ENCODE assay signal across 24 cellular contexts in genomic region chr5:37902323-37902722, GRCh38.
"Had no signal": no experiment of that assay in that cellular context is flagged by ENCODE, and none has a peak within 500 bp of the region (broad histone marks: within the 10 kb centered on the region; RNA-seq: fewer than 3 reads in every experiment).

No MANE protein-coding gene starts in this region.

- H3K4me1 Mint-ChIP-seq: endodermal cell had no signal

- H3K27ac Mint-ChIP-seq: dendritic cell treated with granulocyte-macrophage colony-stimulating factor and Interleukin-4, amounts not matched to agents 40 ng/mL and 50 ng/mL, for 4 days; endodermal cell had no signal

- H3K9me3 Mint-ChIP-seq: endodermal cell had no signal

- H3K27ac ChIP-seq: colonic mucosa, coronary artery, dorsolateral prefrontal cortex, epithelial cell of prostate, esophagus muscularis mucosa, esophagus squamous epithelium, foreskin keratinocyte, gastroesophageal sphincter, heart left ventricle, heart right ventricle had no signal

- DNase-seq: colonic mucosa; cortex of kidney; dermis blood vessel endothelial cell; dorsolateral prefrontal cortex; effector CD4-positive, alpha-beta T cell; effector CD8-positive, alpha-beta T cell; effector memory CD4-positive, alpha-beta T cell; effector memory CD8-positive, alpha-beta T cell; endodermal cell; erythroblast; esophagus squamous epithelium; foreskin fibroblast; foreskin keratinocyte; foreskin melanocyte; glutamatergic neuron; head of caudate nucleus; heart left ventricle; heart right ventricle had no signal

- ATAC-seq: effector memory CD8-positive, alpha-beta T cell; esophagus mucosa; foreskin keratinocyte; gastroesophageal sphincter; heart left ventricle; heart right ventricle had no signal

- H3K36me3 ChIP-seq: colonic mucosa, esophagus muscularis mucosa, esophagus squamous epithelium, gastroesophageal sphincter, heart left ventricle, heart right ventricle had no signal

- H3K4me3 ChIP-seq: colonic mucosa, coronary artery, dorsolateral prefrontal cortex, esophagus muscularis mucosa, esophagus squamous epithelium, gastroesophageal sphincter, heart left ventricle, heart right ventricle had no signal

- H3K27me3 ChIP-seq: colonic mucosa, esophagus muscularis mucosa, esophagus squamous epithelium, foreskin keratinocyte, gastroesophageal sphincter, heart left ventricle, heart right ventricle had no signal

- H3K9me3 ChIP-seq: colonic mucosa, esophagus muscularis mucosa, esophagus squamous epithelium, gastroesophageal sphincter, heart left ventricle had no signal

- H3K4me1 ChIP-seq: colonic mucosa, esophagus squamous epithelium, foreskin keratinocyte had no signal

- H3K4me3 Mint-ChIP-seq: dendritic cell treated with granulocyte-macrophage colony-stimulating factor and Interleukin-4, amounts not matched to agents 40 ng/mL and 50 ng/mL, for 4 days; effector memory CD8-positive, alpha-beta T cell; endodermal cell had no signal
